ENCODE assay signal across 1 cellular context in the genomic region with DNA sequence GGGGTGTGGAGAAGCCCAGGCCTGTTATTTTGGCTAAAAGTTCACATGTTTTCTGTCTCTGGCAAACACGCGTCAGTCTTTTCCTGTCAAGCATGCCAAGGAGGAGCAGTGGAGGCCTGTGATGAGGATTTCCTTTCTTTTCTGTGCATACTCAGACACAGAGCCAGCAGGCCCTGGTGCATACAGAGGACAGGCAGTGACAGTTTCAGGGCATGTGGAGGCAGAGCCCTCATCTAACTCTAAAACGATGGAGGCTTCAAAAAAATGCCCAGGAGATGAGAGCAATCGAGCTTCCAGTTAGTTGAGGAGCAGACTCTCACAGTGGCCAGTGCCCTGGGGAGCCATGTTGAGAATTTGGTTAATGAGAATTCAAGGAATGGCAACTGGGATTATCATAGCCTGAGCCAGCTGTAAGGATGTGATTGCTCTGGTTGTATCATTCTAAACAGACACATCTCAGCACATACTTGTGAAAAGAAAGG.
TF ChIP-seq lines count a peak whose summit lies in the region.

No MANE protein-coding gene starts in this region.

TF ChIP-seq in GM23338, 12 proteins besides CTCF, POLR2A, EP300 and RAD21 (continued from another document):
- TF ChIP-seq, protein P1, sequence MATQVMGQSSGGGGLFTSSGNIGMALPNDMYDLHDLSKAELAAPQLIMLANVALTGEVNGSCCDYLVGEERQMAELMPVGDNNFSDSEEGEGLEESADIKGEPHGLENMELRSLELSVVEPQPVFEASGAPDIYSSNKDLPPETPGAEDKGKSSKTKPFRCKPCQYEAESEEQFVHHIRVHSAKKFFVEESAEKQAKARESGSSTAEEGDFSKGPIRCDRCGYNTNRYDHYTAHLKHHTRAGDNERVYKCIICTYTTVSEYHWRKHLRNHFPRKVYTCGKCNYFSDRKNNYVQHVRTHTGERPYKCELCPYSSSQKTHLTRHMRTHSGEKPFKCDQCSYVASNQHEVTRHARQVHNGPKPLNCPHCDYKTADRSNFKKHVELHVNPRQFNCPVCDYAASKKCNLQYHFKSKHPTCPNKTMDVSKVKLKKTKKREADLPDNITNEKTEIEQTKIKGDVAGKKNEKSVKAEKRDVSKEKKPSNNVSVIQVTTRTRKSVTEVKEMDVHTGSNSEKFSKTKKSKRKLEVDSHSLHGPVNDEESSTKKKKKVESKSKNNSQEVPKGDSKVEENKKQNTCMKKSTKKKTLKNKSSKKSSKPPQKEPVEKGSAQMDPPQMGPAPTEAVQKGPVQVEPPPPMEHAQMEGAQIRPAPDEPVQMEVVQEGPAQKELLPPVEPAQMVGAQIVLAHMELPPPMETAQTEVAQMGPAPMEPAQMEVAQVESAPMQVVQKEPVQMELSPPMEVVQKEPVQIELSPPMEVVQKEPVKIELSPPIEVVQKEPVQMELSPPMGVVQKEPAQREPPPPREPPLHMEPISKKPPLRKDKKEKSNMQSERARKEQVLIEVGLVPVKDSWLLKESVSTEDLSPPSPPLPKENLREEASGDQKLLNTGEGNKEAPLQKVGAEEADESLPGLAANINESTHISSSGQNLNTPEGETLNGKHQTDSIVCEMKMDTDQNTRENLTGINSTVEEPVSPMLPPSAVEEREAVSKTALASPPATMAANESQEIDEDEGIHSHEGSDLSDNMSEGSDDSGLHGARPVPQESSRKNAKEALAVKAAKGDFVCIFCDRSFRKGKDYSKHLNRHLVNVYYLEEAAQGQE (IDR thresholded peaks at IDR 0.05; ENCODE audit: unreplicated experiment), result no peak
- no peak for TF ChIP-seq JUNB (IDR thresholded peaks at IDR 0.05; ENCODE audit: unreplicated experiment)
- no peak for TF ChIP-seq NANOG (IDR thresholded peaks at IDR 0.05; ENCODE audit: borderline replicate concordance)
